Comparison of ENCODE assay signal across 2 cellular contexts in genomic region chr3:62246094-62246493, GRCh38.
TF ChIP-seq lines count a peak whose summit lies in the region.

No MANE protein-coding gene starts in this region.

TF ChIP-seq in liver, 16 proteins besides CTCF, POLR2A, EP300 and RAD21:
- TF ChIP-seq REST (IDR thresholded peaks at IDR 0.05): no peak
- peak; percentile 38 to 42 for TF ChIP-seq RXRA (IDR thresholded peaks at IDR 0.05)
- TF ChIP-seq GABPA (IDR thresholded peaks at IDR 0.05 in 1 of 2, conservative IDR thresholded peaks at IDR 0.05 in 1 of 2): no peak

TF ChIP-seq in HepG2, 621 proteins besides CTCF, POLR2A, EP300 and RAD21:
- TF ChIP-seq UBTF (CRISPR knock-in tag; IDR thresholded peaks at IDR 0.05): no peak
- no peak for TF ChIP-seq ATF3 (CRISPR knock-in tag; IDR thresholded peaks at IDR 0.05)
- no peak for TF ChIP-seq ZHX2 (IDR thresholded peaks at IDR 0.05; ENCODE audit: low read depth)
- no peak for TF ChIP-seq ZHX2 (CRISPR knock-in tag; IDR thresholded peaks at IDR 0.05; ENCODE audit: borderline replicate concordance)
- no peak for TF ChIP-seq ZNF614 (CRISPR knock-in tag; IDR thresholded peaks at IDR 0.05; ENCODE audit: borderline replicate concordance)
- TF ChIP-seq ZKSCAN5 (CRISPR knock-in tag; IDR thresholded peaks at IDR 0.05): no peak
- TF ChIP-seq RELA (CRISPR knock-in tag; IDR thresholded peaks at IDR 0.05): no peak
